In genomic region chr1:176206006-176206960, GRCh38 we compare ENCODE assay signal across 1 cellular context.
TF ChIP-seq lines count a peak whose summit lies in the region.

No MANE protein-coding gene starts in this region.

TF ChIP-seq in GM23338, 12 proteins besides CTCF, POLR2A, EP300 and RAD21 (continued from another document):
- TF ChIP-seq ZNF462 (CRISPR knock-in tag; IDR thresholded peaks at IDR 0.05) (no peak), ZNF331 (CRISPR knock-in tag; IDR thresholded peaks at IDR 0.05; ENCODE audit: low read depth) (no peak), STAT1 (IDR thresholded peaks at IDR 0.05; ENCODE audit: unreplicated experiment) (no peak)
